15 cellular contexts compared by ENCODE assay signal in the genomic region with DNA sequence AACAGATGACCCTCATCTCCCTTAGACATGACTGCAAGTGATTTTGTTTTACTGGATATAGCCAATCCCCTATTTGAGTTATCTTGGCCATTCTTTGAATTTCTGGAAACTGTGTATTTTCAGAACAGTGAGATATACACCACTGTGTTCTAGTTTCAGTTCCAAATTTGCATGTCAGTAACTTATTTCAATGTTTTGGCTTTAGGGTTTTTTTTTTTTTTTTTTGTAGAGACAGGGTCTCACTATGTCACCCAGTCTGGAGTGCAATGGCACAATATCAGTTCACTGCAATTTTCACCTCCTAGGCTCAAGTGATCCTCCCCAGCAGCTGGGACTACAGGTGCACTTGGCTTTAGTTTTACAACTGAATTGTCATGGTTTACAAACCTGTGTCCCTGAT.
DNase-seq lines count a peak whose midpoint lies in the region; ATAC-seq, FAIRE-seq and TF ChIP-seq lines count a peak whose summit lies in the region.
"Had no signal": no experiment of that assay in that cellular context is flagged by ENCODE, and none has a peak within 500 bp of the region (broad histone marks: within the 10 kb centered on the region; RNA-seq: fewer than 3 reads in every experiment).

No MANE protein-coding gene starts in this region.

- no peak for FAIRE-seq in GM12892 (lab: Jason Lieb, UNC)
- FAIRE-seq: G401.6 had no signal

- intact Hi-C loops in esophagus squamous epithelium (cut with DNase I) (no loop called here), left ventricle myocardium superior (cut with micrococcal nuclease) (no loop called here)

- no peak overlapping the region for H3K4me3 ChIP-seq in esophagus squamous epithelium
- H3K4me3 ChIP-seq: breast epithelium had no signal

- TF ChIP-seq POLR2A in esophagus squamous epithelium (IDR thresholded peaks at IDR 0.05): no peak
- TF ChIP-seq POLR2A in GM12892 (IDR thresholded peaks at IDR 0.05; ENCODE audit: low read depth, low read length): no peak

- ATAC-seq in GM18520 (IDR thresholded peaks at IDR 0.05; ENCODE audit: unreplicated experiment) (peak; percentile 54), GM21360 (IDR thresholded peaks at IDR 0.05; ENCODE audit: unreplicated experiment) (peak; percentile 67), HG02981 (IDR thresholded peaks at IDR 0.05; ENCODE audit: unreplicated experiment) (peak; percentile 69), HG02759 (IDR thresholded peaks at IDR 0.05; ENCODE audit: unreplicated experiment) (no peak), left ventricle myocardium superior (no peak)
- ATAC-seq: left lobe of liver, sciatic nerve had no signal

- no peak for TF ChIP-seq CTCF in esophagus squamous epithelium (IDR thresholded peaks at IDR 0.05)

- no peaks in the 10 kb centered on the region for H3K9me3 ChIP-seq in esophagus squamous epithelium
- H3K9me3 ChIP-seq: breast epithelium had no signal

- DNase-seq in esophagus squamous epithelium (lab: John Stamatoyannopoulos, UW) (no peak), left ventricle myocardium superior (no peak), OCI-M1 (lab: John Stamatoyannopoulos, UW) (no peak), GM12892 (ENCODE audit: insufficient read length) (no peak)
- DNase-seq: activated CD4-positive, alpha-beta T cell treated with anti-CD3 and anti-CD28 coated beads for 1 hour; head of caudate nucleus had no signal

- peaks cover 3 to 39% (median 7%) of the 10 kb centered on the region in 3 donors for H3K4me1 ChIP-seq in esophagus squamous epithelium
- H3K4me1 ChIP-seq: breast epithelium had no signal

- H3K36me3 ChIP-seq in esophagus squamous epithelium: peaks cover 0 to 21% (median 0%) of the 10 kb centered on the region in 3 donors
- H3K36me3 ChIP-seq: breast epithelium had no signal

- H3K27me3 ChIP-seq in esophagus squamous epithelium: no peaks in the 10 kb centered on the region
- H3K27me3 ChIP-seq: breast epithelium had no signal

- H3K27ac ChIP-seq in esophagus squamous epithelium: peak overlapping the region in 3 of 4 donors; percentile 11 to 50 (median 20)
- H3K27ac ChIP-seq: C4-2B had no signal

Comparison
In these comparisons a context has a peak if more than half of its experiments do, and no peak if none do; other contexts are left out.
1. ATAC-seq: peak in GM18520 (single experiment), GM21360 (single experiment) and HG02981 (single experiment); none in HG02759 (single experiment) and left ventricle myocardium superior (single experiment).